In the genomic region with DNA sequence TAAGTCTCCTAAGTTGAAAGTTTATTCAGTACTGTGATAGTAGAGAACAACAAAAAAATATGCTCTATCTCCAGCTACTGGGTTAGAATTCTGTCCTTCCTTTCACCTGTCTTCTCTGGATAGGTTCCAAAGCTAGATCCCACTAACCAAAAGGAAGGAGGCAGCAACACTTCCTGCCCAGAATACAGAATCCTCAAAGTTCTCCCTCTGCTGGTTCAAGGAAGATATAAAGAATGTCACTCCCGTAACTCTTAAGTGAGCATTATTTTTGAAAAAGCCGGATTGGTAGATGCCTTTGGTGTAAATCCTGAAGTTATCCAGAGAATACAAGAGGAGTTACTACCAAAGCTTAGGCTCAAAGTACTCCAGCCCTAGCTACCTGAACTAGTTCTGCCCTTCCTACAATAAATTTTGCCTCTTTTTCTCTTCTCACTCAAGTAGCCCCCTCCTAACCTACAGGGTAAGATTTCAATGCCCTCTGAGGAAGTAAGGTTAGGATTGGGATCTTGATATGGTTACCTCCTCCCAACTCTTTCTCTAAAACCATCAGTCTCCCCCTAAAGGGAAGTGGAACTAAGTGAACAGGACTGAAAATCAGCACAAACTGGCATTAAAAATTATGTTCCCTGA, we compare ENCODE assay signal across 8 cellular contexts. TPM values are rescaled to one million over a fixed set of nuclear protein-coding genes. Genes with fewer than 3 reads are reported as not detected.
DNase-seq lines count a peak whose midpoint lies in the region; ATAC-seq and TF ChIP-seq lines count a peak whose summit lies in the region.

No MANE protein-coding gene starts in this region.

- H3K9me3 ChIP-seq in lower lobe of right lung: no peaks in the 10 kb centered on the region

- peaks cover 5% of the 10 kb centered on the region for H3K4me1 ChIP-seq in lower lobe of right lung

- peaks cover 28% of the 10 kb centered on the region for H3K36me3 ChIP-seq in lower lobe of right lung

- intact Hi-C loops in Right ventricle myocardium superior (cut with DNase I) (loop anchor here (5.0 to 10.0 kb wide), 2 partner anchors 67 to 430 kb away; no protein-coding TSS in a partner anchor), cardiac septum (cut with DNase I) (loop anchor here (10.0 kb wide), 1 partner anchor 430 kb away; no protein-coding TSS in a partner anchor), lower lobe of right lung (cut with DNase I) (no loop called here)

- peak; percentile 53 for TF ChIP-seq CTCF in cardiac fibroblast (IDR thresholded peaks at IDR 0.05; ENCODE audit: low read depth, low read length)
- TF ChIP-seq CTCF in lower lobe of right lung (IDR thresholded peaks at IDR 0.05): peak; percentile 50

- ATAC-seq in Right ventricle myocardium superior (ENCODE audit: poor library complexity): peak; percentile 66
- ATAC-seq in lower lobe of right lung: peak; percentile 67 to 71
- no peak for ATAC-seq in GM19395 (IDR thresholded peaks at IDR 0.05; ENCODE audit: unreplicated experiment)
- ATAC-seq in GM21723 (IDR thresholded peaks at IDR 0.05; ENCODE audit: unreplicated experiment): no peak

- no peaks in the 10 kb centered on the region for H3K27me3 ChIP-seq in lower lobe of right lung (ENCODE audit: low read depth)

- no peak for DNase-seq in Right ventricle myocardium superior
- DNase-seq in cardiac septum (ENCODE audit: low spot score): no peak
- peak; percentile 35 for DNase-seq in NCI-H2227 treated with DMSO at 0.1 percent for 48 hours (lab: John Stamatoyannopoulos, UW)
- peak; percentile 72 to 73 for DNase-seq in cardiac fibroblast (ENCODE audit: low read depth in 2 of 2)
- no peak for DNase-seq in lower lobe of right lung
- DNase-seq in activated effector memory CD4-positive, alpha-beta T cell treated with anti-CD3 and anti-CD28 coated beads, Interleukin-2, amount 50 U/mL, for 16 hours: no peak

- H3K27ac ChIP-seq in lower lobe of right lung: no peak overlapping the region

- H3K4me3 ChIP-seq in cardiac fibroblast (replicated peaks in 1 of 2; ENCODE audit: low read depth in 2 of 2, low read length in 2 of 2) (no peak overlapping the region), lower lobe of right lung (no peak overlapping the region)

RNA-seq across cellular contexts. Expression of gene CRIP3, which starts 26.0 kb away (rescaled TPM):
- 4.1 TPM for total RNA-seq in Right ventricle myocardium superior
- total RNA-seq in cardiac septum: 11.2 TPM
- total RNA-seq in lower lobe of right lung: 0.95 TPM

RNA-seq across cellular contexts. Expression of gene ZNF318, which starts 34.9 kb away (rescaled TPM):
- total RNA-seq in Right ventricle myocardium superior: 10.2 TPM
- 13.8 TPM for total RNA-seq in cardiac septum
- total RNA-seq in lower lobe of right lung: 18.3 TPM

RNA-seq across cellular contexts. Expression of gene SLC22A7, which starts 36.5 kb away (rescaled TPM):
- total RNA-seq in Right ventricle myocardium superior: not detected
- total RNA-seq in cardiac septum: not detected
- not detected for total RNA-seq in lower lobe of right lung

Comparison
In these comparisons a context has a peak if more than half of its experiments do, and no peak if none do; other contexts are left out.
1. ATAC-seq: peak in Right ventricle myocardium superior (single experiment) and lower lobe of right lung (2 of 2); none in GM19395 (single experiment) and GM21723 (single experiment).
2. DNase-seq: peak in NCI-H2227 treated with DMSO at 0.1 percent for 48 hours (single experiment) and cardiac fibroblast (2 of 2); none in Right ventricle myocardium superior (single experiment), cardiac septum (single experiment), lower lobe of right lung (single experiment) and activated effector memory CD4-positive, alpha-beta T cell treated with anti-CD3 and anti-CD28 coated beads, Interleukin-2, amount 50 U/mL, for 16 hours (single experiment).